Comparison of ENCODE assay signal across 8 cellular contexts in the genomic region with DNA sequence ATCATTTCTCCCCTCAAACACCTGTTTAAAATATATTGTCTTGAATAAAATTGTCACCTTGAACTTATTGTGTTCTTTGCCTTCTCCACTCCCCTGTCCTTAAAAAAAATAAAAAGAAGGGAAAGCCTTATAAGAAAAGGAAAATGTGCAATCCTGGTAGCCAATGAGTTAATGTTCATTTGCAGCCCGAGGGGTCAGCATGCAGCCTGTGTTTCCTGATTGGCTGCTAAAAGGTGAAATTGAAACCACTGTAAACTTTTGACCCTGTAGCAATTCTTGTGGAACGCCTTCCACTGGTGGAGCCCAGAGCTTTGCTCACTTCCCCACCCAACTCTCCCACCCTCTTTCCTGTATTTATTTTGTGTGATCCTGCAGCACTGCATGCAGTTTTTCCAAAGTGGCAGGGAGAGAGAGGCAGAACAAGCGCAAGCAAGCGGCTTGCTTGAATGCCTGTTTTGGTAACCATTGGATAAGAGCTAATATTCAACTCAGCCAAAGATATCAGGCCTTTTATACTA.
DNase-seq lines count a peak whose midpoint lies in the region; ATAC-seq, FAIRE-seq and TF ChIP-seq lines count a peak whose summit lies in the region.

No MANE protein-coding gene starts in this region.

- peaks cover 74% of the 10 kb centered on the region for H3K4me1 Mint-ChIP-seq in mesothelial cell of epicardium

- DNase-seq in COR-L47 (lab: John Stamatoyannopoulos, UW) (peak; percentile 78), MV-4-11 (lab: John Stamatoyannopoulos, UW) (peak; percentile 76), SKM-1 (lab: John Stamatoyannopoulos, UW; ENCODE audit: unreplicated experiment) (peak; percentile 35), mesothelial cell of epicardium (ENCODE audit: low spot score in 2 of 2, unreplicated experiment in 2 of 2) (peak; percentile 27 to 51), urothelium cell line (ENCODE audit: low spot score) (peak; percentile 61)
- DNase-seq in stimulated activated CD4-positive, alpha-beta T cell treated with anti-CD3 and anti-CD28 coated beads, Interleukin-15, amount 100 ng/mL, for 24 hours: no peak

- H3K9me3 Mint-ChIP-seq in mesothelial cell of epicardium: peaks cover 9% of the 10 kb centered on the region

- peak overlapping the region; percentile 96 for H3K27ac Mint-ChIP-seq in mesothelial cell of epicardium

- peaks cover 12% of the 10 kb centered on the region for H3K36me3 Mint-ChIP-seq in mesothelial cell of epicardium

- TF ChIP-seq CTCF in mesothelial cell of epicardium (IDR thresholded peaks at IDR 0.05; ENCODE audit: unreplicated experiment): no peak

- FAIRE-seq in endometrium (lab: Jason Lieb, UNC) (peak; percentile 61), urothelium cell line (lab: Jason Lieb, UNC) (no peak)

- ATAC-seq in GM19463 (IDR thresholded peaks at IDR 0.05; ENCODE audit: unreplicated experiment): peak; percentile 67

- H3K27me3 Mint-ChIP-seq in mesothelial cell of epicardium (ENCODE audit: low read depth): no peaks in the 10 kb centered on the region

- peak overlapping the region; percentile 39 for H3K4me3 Mint-ChIP-seq in mesothelial cell of epicardium
